ENCODE assay signal across 1 cellular context in the genomic region with DNA sequence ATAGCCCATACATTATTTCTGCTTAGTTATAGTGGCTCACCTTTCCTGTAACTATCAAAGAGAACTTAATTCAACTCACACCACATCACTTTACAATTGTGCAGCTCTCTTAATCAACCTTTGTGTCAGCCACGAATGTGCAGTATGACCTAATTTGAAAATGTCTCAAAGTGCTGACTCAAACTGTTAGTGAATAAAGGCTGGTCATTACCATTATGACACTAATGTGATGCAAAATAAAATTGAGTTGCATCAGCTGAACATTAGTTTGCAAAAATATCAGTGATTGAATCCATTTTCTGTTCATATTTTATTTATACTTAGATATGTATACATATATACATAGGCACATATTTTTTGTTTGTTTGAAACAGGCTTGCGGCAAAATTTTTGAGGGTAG.
A peak's percentile ranks its signal among the peaks of the same experiment; 100 is the strongest.
TF ChIP-seq lines count a peak whose summit lies in the region.

No MANE protein-coding gene starts in this region.

TF ChIP-seq in HEK293, 187 proteins besides CTCF, POLR2A, EP300 and RAD21 (continued from another document):
- peak; percentile 37; the same call in 1 of the 2 replicates for TF ChIP-seq ZNF518A (tag by site-specific recombination; conservative IDR thresholded peaks at IDR 0.05; ENCODE audit: low read depth)
- TF ChIP-seq ZNF488 (tag by site-specific recombination; IDR thresholded peaks at IDR 0.05) = no peak
- TF ChIP-seq ZBTB48 (tag by site-specific recombination; IDR thresholded peaks at IDR 0.05) = no peak
- TF ChIP-seq ZBTB20 (tag by site-specific recombination; IDR thresholded peaks at IDR 0.05) = no peak
- TF ChIP-seq ZSCAN5A (tag by site-specific recombination; IDR thresholded peaks at IDR 0.05) = no peak
- no peak for TF ChIP-seq ZFHX2 (tag by site-specific recombination; conservative IDR thresholded peaks at IDR 0.05)
- no peak for TF ChIP-seq ZNF514 (tag by site-specific recombination; IDR thresholded peaks at IDR 0.05)
- no peak for TF ChIP-seq SP3 (tag by site-specific recombination; IDR thresholded peaks at IDR 0.05)
- no peak for TF ChIP-seq AEBP2 (tag by site-specific recombination; IDR thresholded peaks at IDR 0.05; ENCODE audit: borderline replicate concordance)
- TF ChIP-seq, protein P1, sequence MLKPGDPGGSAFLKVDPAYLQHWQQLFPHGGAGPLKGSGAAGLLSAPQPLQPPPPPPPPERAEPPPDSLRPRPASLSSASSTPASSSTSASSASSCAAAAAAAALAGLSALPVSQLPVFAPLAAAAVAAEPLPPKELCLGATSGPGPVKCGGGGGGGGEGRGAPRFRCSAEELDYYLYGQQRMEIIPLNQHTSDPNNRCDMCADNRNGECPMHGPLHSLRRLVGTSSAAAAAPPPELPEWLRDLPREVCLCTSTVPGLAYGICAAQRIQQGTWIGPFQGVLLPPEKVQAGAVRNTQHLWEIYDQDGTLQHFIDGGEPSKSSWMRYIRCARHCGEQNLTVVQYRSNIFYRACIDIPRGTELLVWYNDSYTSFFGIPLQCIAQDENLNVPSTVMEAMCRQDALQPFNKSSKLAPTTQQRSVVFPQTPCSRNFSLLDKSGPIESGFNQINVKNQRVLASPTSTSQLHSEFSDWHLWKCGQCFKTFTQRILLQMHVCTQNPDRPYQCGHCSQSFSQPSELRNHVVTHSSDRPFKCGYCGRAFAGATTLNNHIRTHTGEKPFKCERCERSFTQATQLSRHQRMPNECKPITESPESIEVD (tag by site-specific recombination; IDR thresholded peaks at IDR 0.05) = no peak
- no peak for TF ChIP-seq ZNF248 (tag by site-specific recombination; IDR thresholded peaks at IDR 0.05)
- no peak for TF ChIP-seq ZNF701 (tag by site-specific recombination; IDR thresholded peaks at IDR 0.05)
- TF ChIP-seq ZNF335 (tag by site-specific recombination; conservative IDR thresholded peaks at IDR 0.05) = peak; percentile 33; the same call in 1 of the 2 replicates
- TF ChIP-seq ZNF776 (tag by site-specific recombination; IDR thresholded peaks at IDR 0.05; ENCODE audit: borderline replicate concordance) = no peak
- TF ChIP-seq ZNF664 (tag by site-specific recombination; IDR thresholded peaks at IDR 0.05) = no peak
- TF ChIP-seq ZNF623 (tag by site-specific recombination; IDR thresholded peaks at IDR 0.05) = no peak
- TF ChIP-seq, protein P2, sequence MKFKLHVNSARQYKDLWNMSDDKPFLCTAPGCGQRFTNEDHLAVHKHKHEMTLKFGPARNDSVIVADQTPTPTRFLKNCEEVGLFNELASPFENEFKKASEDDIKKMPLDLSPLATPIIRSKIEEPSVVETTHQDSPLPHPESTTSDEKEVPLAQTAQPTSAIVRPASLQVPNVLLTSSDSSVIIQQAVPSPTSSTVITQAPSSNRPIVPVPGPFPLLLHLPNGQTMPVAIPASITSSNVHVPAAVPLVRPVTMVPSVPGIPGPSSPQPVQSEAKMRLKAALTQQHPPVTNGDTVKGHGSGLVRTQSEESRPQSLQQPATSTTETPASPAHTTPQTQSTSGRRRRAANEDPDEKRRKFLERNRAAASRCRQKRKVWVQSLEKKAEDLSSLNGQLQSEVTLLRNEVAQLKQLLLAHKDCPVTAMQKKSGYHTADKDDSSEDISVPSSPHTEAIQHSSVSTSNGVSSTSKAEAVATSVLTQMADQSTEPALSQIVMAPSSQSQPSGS (tag by site-specific recombination; IDR thresholded peaks at IDR 0.05; ENCODE audit: low read depth) = peak; percentile 43; the same call in 1 of the 2 replicates
- peak; percentile 13; the same call in 1 of the 2 replicates for TF ChIP-seq ZBTB17 (tag by site-specific recombination; IDR thresholded peaks at IDR 0.05)
- TF ChIP-seq ZNF302 (tag by site-specific recombination; IDR thresholded peaks at IDR 0.05; ENCODE audit: low read depth) = no peak
- no peak for TF ChIP-seq SP7 (tag by site-specific recombination; IDR thresholded peaks at IDR 0.05)
- no peak for TF ChIP-seq ZNF830 (tag by site-specific recombination; IDR thresholded peaks at IDR 0.05; ENCODE audit: low read depth)
- TF ChIP-seq ZNF133 (tag by site-specific recombination; IDR thresholded peaks at IDR 0.05) = no peak
- TF ChIP-seq BCL6B (tag by site-specific recombination; IDR thresholded peaks at IDR 0.05) = no peak
